ENCODE assay signal across 8 cellular contexts in genomic region chr7:116499168-116500070, GRCh38. TPM values are rescaled to one million over a fixed set of nuclear protein-coding genes. Genes with fewer than 3 reads are reported as not detected.
A peak's percentile ranks its signal among the peaks of the same experiment; 100 is the strongest.
DNase-seq lines count a peak whose midpoint lies in the region; TF ChIP-seq lines count a peak whose summit lies in the region.

CAV2 (plus strand) TSS chr7:116499738; CDS start chr7:116499782, 44 bp downstream.

- peaks cover 0 to 5% (median 0%) of the 10 kb centered on the region in 6 donors for H3K9me3 Mint-ChIP-seq in immature natural killer cell

- no peaks in the 10 kb centered on the region for H3K9me3 ChIP-seq in skeletal muscle satellite cell (replicated peaks; ENCODE audit: low read length)

- no peak for TF ChIP-seq CTCF in cardiac fibroblast (IDR thresholded peaks at IDR 0.05; ENCODE audit: low read depth, low read length)

- H3K27me3 ChIP-seq in skeletal muscle satellite cell (ENCODE audit: control insufficient read depth, insufficient read depth, low read length): no peaks in the 10 kb centered on the region

- peak within 1 kb of the TSS; percentile 78 to 79 for H3K4me3 ChIP-seq in cardiac fibroblast (replicated peaks in 1 of 2; ENCODE audit: low read depth in 2 of 2, low read length in 2 of 2)
- peak within 1 kb of the TSS; percentile 79 for H3K4me3 ChIP-seq in skeletal muscle satellite cell (ENCODE audit: low read length)

- no peaks in the 10 kb centered on the region for H3K36me3 Mint-ChIP-seq in immature natural killer cell

- peaks cover 20 to 24% (median 21%) of the 10 kb centered on the region in 3 donors for H3K27me3 Mint-ChIP-seq in immature natural killer cell (ENCODE audit: low read depth in 3 of 3)

- H3K36me3 ChIP-seq in skeletal muscle satellite cell (ENCODE audit: insufficient read depth, low read length): peaks cover 26% of the 10 kb centered on the region

- DNase-seq in ELR (ENCODE audit: low read depth) (peak; percentile 72), HCEC 1CT (peak; percentile 55), RKO (ENCODE audit: low spot score) (peak; percentile 22), cardiac fibroblast (ENCODE audit: low read depth in 2 of 2) (peak; percentile 52 to 74), immature natural killer cell (peak in 1 of 3 donors; percentile 3), NOMO-1 treated with dmso at 0.1 percent for 144 hours (lab: John Stamatoyannopoulos, UW; ENCODE audit: unreplicated experiment) (no peak), NCI-H2171 (lab: John Stamatoyannopoulos, UW) (no peak)

- peak within 1 kb of the TSS; percentile 50 to 74 (median 71) for H3K4me3 Mint-ChIP-seq in immature natural killer cell

- H3K4me1 Mint-ChIP-seq in immature natural killer cell: peaks cover 16 to 17% of the 10 kb centered on the region in 2 donors

- peak within 1 kb of the TSS; percentile 94 for H3K4me2 ChIP-seq in skeletal muscle satellite cell (ENCODE audit: low read length)

- no peak within 1 kb of the TSS for H3K27ac Mint-ChIP-seq in immature natural killer cell

- H3K4me1 ChIP-seq in skeletal muscle satellite cell (ENCODE audit: control insufficient read depth, insufficient read depth, low read length): peaks cover 29% of the 10 kb centered on the region

- peak within 1 kb of the TSS; percentile 97 for H3K9ac ChIP-seq in skeletal muscle satellite cell (ENCODE audit: low read depth, low read length)

RNA-seq across cellular contexts. Expression of gene CAV2, which starts in this region (rescaled TPM):
- polyA plus RNA-seq in immature natural killer cell: not detected
- 125 and 199 TPM in 2 replicates for total RNA-seq in skeletal muscle satellite cell (2012; rRNA removed)

Comparison
In these comparisons a context has a peak if more than half of its experiments do, and no peak if none do; other contexts are left out.
1. DNase-seq: peak in ELR (single experiment), HCEC 1CT (single experiment), RKO (single experiment) and cardiac fibroblast (2 of 2); none in NOMO-1 treated with dmso at 0.1 percent for 144 hours (single experiment) and NCI-H2171 (single experiment).